21 cellular contexts compared by ENCODE assay signal in genomic region chr3:171416666-171417065, GRCh38.
A peak's percentile ranks its signal among the peaks of the same experiment; 100 is the strongest.
DNase-seq lines count a peak whose midpoint lies in the region; ATAC-seq, FAIRE-seq and TF ChIP-seq lines count a peak whose summit lies in the region.
"Had no signal": no experiment of that assay in that cellular context is flagged by ENCODE, and none has a peak within 500 bp of the region (broad histone marks: within the 10 kb centered on the region; RNA-seq: fewer than 3 reads in every experiment).

No MANE protein-coding gene starts in this region.

- H3K27ac ChIP-seq in VCaP = peak overlapping the region; percentile 47
- H3K27ac ChIP-seq in caudate nucleus (ENCODE audit: low read depth, low read length) = peak overlapping the region; percentile 46
- H3K27ac ChIP-seq: C4-2B had no signal

- peak; percentile 34 for DNase-seq in COLO829 (ENCODE audit: low spot score)
- no peak for DNase-seq in GM19239 (ENCODE audit: insufficient read length, low spot score)
- DNase-seq in caudate nucleus (lab: John Stamatoyannopoulos, UW) = no peak
- DNase-seq in activated CD4-positive, CD25-positive, alpha-beta regulatory T cell treated with anti-CD3 and anti-CD28 coated beads, Interleukin-2, amount 50 U/mL, for 72 hours = no peak
- no peak for DNase-seq in hypothalamus (lab: John Stamatoyannopoulos, UW)
- no peak for DNase-seq in COLO668 (lab: John Stamatoyannopoulos, UW; ENCODE audit: unreplicated experiment)
- DNase-seq: AML-193; Calu3; CD4-positive, alpha-beta T cell; DMS 273 treated with DMSO at 0.1 percent for 48 hours; DMS53; DND-41; H9; KG1 had no signal

- no peak for TF ChIP-seq CTCF in VCaP (conservative IDR thresholded peaks at IDR 0.05)

- ATAC-seq in HG03354 (IDR thresholded peaks at IDR 0.05; ENCODE audit: poor library complexity, severe bottlenecking, unreplicated experiment) = no peak
- ATAC-seq: GM12878, HepG2 had no signal

- FAIRE-seq in GM19239 (lab: Jason Lieb, UNC) = peak; percentile 21
- FAIRE-seq: A204.1, GM12878, H1, HepG2 had no signal
